Comparison of ENCODE assay signal across 11 cellular contexts in the genomic region with DNA sequence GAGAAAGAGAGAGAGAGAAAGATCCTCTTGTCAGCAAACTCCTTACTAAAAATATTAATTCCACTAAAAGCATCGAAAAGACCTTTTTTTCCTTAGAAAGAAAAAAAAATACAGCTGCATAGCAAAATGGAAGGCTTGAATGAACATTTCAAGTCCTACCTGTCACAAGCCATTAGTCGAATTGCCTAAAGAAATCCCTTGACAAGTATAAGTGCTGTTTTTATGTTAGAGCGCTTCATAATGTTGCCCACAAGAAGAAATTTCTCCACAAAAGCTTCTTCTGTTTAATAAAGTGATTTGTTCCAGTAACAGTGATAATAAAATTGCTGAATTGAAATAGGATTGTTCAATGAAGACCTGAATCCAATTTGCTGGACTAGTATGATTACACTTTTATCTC.
"Had no signal": no experiment of that assay in that cellular context is flagged by ENCODE, and none has a peak within 500 bp of the region (broad histone marks: within the 10 kb centered on the region; RNA-seq: fewer than 3 reads in every experiment).

No MANE protein-coding gene starts in this region.

- H3K36me3 ChIP-seq: HAP-1 had no signal

- FAIRE-seq: H1, H54 had no signal

- DNase-seq: GM23248, GOT3, H7, H9, HCEC 1CT, HFFc6 had no signal

- H3K4me2 ChIP-seq: GM23338 had no signal

- H3K9ac ChIP-seq: GM23248 had no signal

- ATAC-seq: GM23338, HCT116 had no signal

- H3K27ac ChIP-seq: GM23248 had no signal

- H2AFZ ChIP-seq: GM23248, GM23338 had no signal

- H3K9me3 ChIP-seq: HAP-1 had no signal

- H3K4me1 ChIP-seq: HAP-1 had no signal

- H3K4me3 ChIP-seq: GM23248, GM23338, HAP-1 had no signal
